Comparison of ENCODE assay signal across 8 cellular contexts in the genomic region with DNA sequence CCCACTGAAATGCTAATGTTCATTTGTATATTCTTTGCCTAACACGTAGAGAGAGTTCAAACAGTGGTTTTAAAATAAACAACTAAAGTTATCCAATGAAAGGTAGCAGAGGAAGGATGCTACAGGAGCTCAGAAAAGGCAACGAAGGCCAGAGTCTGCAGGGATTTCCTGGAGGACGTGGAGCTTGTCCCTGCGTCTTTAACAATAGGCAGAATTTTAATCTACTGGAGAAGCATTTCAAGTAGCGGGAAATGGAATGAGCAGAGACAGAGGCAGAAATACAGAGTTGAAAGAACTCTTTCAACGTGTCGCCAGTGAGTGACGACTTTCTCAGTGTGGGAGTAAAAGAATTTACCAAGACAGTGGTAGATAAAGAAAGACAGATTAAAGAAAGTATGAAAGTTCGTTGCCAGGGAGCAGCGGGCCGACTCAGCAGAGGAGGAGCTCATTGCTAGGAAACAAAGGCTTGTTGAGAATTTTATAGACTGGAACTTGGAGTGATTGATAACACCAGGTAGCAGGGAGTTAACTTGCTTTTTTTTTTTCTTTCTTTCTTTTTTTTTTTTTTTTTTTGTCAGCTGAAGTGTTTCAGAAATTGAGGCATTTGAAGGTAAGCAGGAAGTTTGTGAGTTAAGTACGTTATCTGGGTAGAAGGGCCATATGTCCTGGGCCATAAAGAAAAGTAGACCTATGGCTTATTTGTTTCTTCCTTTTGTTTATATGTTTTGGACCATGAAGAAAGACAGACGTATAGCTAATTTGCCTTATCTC. TPM values are rescaled to one million over a fixed set of nuclear protein-coding genes. Genes with fewer than 3 reads are reported as not detected.
DNase-seq lines count a peak whose midpoint lies in the region; ATAC-seq and TF ChIP-seq lines count a peak whose summit lies in the region.

No MANE protein-coding gene starts in this region.

- H3K27ac Mint-ChIP-seq in natural killer cell: peak overlapping the region; percentile 89 to 94

- H3K9me3 Mint-ChIP-seq in natural killer cell: no peaks in the 10 kb centered on the region

- H3K27me3 Mint-ChIP-seq in natural killer cell (ENCODE audit: low read depth in 2 of 2): peaks cover 18 to 29% of the 10 kb centered on the region in 2 donors

- no peak overlapping the region for H3K9ac ChIP-seq in fibroblast of lung (ENCODE audit: insufficient read depth, low read length)

- no peaks in the 10 kb centered on the region for H3K27me3 ChIP-seq in fibroblast of lung (ENCODE audit: control insufficient read depth, insufficient read depth, low read length)
- H3K27me3 ChIP-seq in upper lobe of left lung: no peaks in the 10 kb centered on the region

- peaks cover 36% of the 10 kb centered on the region for H3K79me2 ChIP-seq in fibroblast of lung (ENCODE audit: control insufficient read depth, insufficient read depth, low read length)

- TF ChIP-seq POLR2A in upper lobe of left lung (IDR thresholded peaks at IDR 0.05): no peak

- intact Hi-C loops in natural killer cell (cut with micrococcal nuclease): loop anchor here (1.0 kb wide), 1 partner anchor 30 kb away; a partner anchor contains a TSS

- no peak for TF ChIP-seq EP300 in upper lobe of left lung (IDR thresholded peaks at IDR 0.05)

- H3K36me3 ChIP-seq in fibroblast of lung (ENCODE audit: control insufficient read depth, insufficient read depth, low read length) (no peaks in the 10 kb centered on the region), upper lobe of left lung (no peaks in the 10 kb centered on the region)

- H2AFZ ChIP-seq in fibroblast of lung (ENCODE audit: low read length): peak overlapping the region; percentile 99

- ATAC-seq in activated CD4-positive, CD25-positive, alpha-beta regulatory T cell treated with anti-CD3 and anti-CD28 coated beads, Interleukin-2, amount 50 U/mL, for 24 hours: peak; percentile 42 to 44
- peak; percentile 34 for ATAC-seq in HG02840 (IDR thresholded peaks at IDR 0.05; ENCODE audit: low FRiP score, unreplicated experiment)
- peak; percentile 20 to 25 (median 23) for ATAC-seq in natural killer cell
- ATAC-seq in upper lobe of left lung (ENCODE audit: low FRiP score in 2 of 2): peak; percentile 35 to 68

- peak overlapping the region; percentile 99 for H3K4me3 Mint-ChIP-seq in natural killer cell

- DNase-seq in activated CD4-positive, CD25-positive, alpha-beta regulatory T cell (lab: John Stamatoyannopoulos, UW): no peak
- DNase-seq in NCI-H2227 (lab: John Stamatoyannopoulos, UW; ENCODE audit: unreplicated experiment) (peak; percentile 51), activated T-cell treated with anti-CD3 and anti-CD28 coated beads for 24 hours (ENCODE audit: low read depth) (peak; percentile 17), fibroblast of lung (ENCODE audit: low read depth in 2 of 2) (peak; percentile 54 to 85), natural killer cell (no peak), upper lobe of left lung (no peak)

- H3K4me2 ChIP-seq in fibroblast of lung (ENCODE audit: extremely low read depth, insufficient read depth, low read length): peak overlapping the region; percentile 89

- H3K4me3 ChIP-seq in fibroblast of lung (replicated peaks in 1 of 4; ENCODE audit: control extremely low read depth in 1 of 4, insufficient read depth in 1 of 4, low read depth in 3 of 4, low read length in 4 of 4) (peak overlapping the region; percentile 82 to 98 (median 95)), upper lobe of left lung (peak overlapping the region; percentile 72 to 89 (median 83))

- TF ChIP-seq CTCF in fibroblast of lung (conservative IDR thresholded peaks at IDR 0.05 in 1 of 2, IDR thresholded peaks at IDR 0.05 in 1 of 2; ENCODE audit: low read depth in 1 of 2, low read length in 2 of 2) (no peak), natural killer cell (IDR thresholded peaks at IDR 0.05) (no peak), upper lobe of left lung (IDR thresholded peaks at IDR 0.05) (no peak)

- H4K20me1 ChIP-seq in fibroblast of lung (ENCODE audit: control insufficient read depth, extremely low read depth, insufficient read depth, low read length): no peaks in the 10 kb centered on the region

- H3K36me3 Mint-ChIP-seq in natural killer cell: no peaks in the 10 kb centered on the region

- H3K9me3 ChIP-seq in fibroblast of lung (ENCODE audit: control insufficient read depth, insufficient read depth, low read depth, low read length) (no peaks in the 10 kb centered on the region), upper lobe of left lung (no peaks in the 10 kb centered on the region)

- H3K4me1 ChIP-seq in fibroblast of lung (ENCODE audit: control insufficient read depth, extremely low read depth, insufficient read depth, low read length): no peaks in the 10 kb centered on the region
- H3K4me1 ChIP-seq in upper lobe of left lung: peaks cover 14 to 16% (median 14%) of the 10 kb centered on the region in 4 donors

- WGBS in upper lobe of left lung, 2 donors: 8% methylated on average over 13 of the region's 13 CpGs

- peak overlapping the region; percentile 88 for H3K27ac ChIP-seq in fibroblast of lung (ENCODE audit: insufficient read depth, low read length)
- H3K27ac ChIP-seq in upper lobe of left lung: peak overlapping the region; percentile 70 to 87 (median 82)

- peaks cover 37 to 40% of the 10 kb centered on the region in 2 donors for H3K4me1 Mint-ChIP-seq in natural killer cell

RNA-seq across cellular contexts. Expression of a gene that starts 0.6 kb away (rescaled TPM):
- total RNA-seq in fibroblast of lung (124 and 133 TPM in 2 replicates), natural killer cell (10 to 100 TPM; 27.8 to 34.7 (median 29.2) TPM), upper lobe of left lung (10 to 100 TPM; 33.2 to 75.5 (median 43.1) TPM)
- 23.9 and 27.0 TPM in 2 replicates for polyA plus RNA-seq in fibroblast of lung
- 31.1 and 32.4 TPM in 2 replicates for polyA plus RNA-seq in fibroblast of lung (2012)
- polyA minus RNA-seq in fibroblast of lung (ENCODE audit: low replicate concordance): 49.7 and 73.5 TPM in 2 replicates

RNA-seq across cellular contexts. Expression of a gene that starts 29.9 kb away (rescaled TPM):
- total RNA-seq in fibroblast of lung (51.9 and 54.3 TPM in 2 replicates), natural killer cell (10 to 100 TPM; 28.5 to 43.4 (median 37.2) TPM), upper lobe of left lung (10 to 100 TPM; 40.9 to 78.5 (median 53.0) TPM)
- polyA plus RNA-seq in fibroblast of lung: 136 and 176 TPM in 2 replicates
- 105 and 118 TPM in 2 replicates for polyA plus RNA-seq in fibroblast of lung (2012)
- 5.7 and 7.9 TPM in 2 replicates for polyA minus RNA-seq in fibroblast of lung (ENCODE audit: low replicate concordance)

Comparison
In these comparisons a context has a peak if more than half of its experiments do, and no peak if none do; other contexts are left out.
1. DNase-seq: peak in NCI-H2227 (single experiment), activated T-cell treated with anti-CD3 and anti-CD28 coated beads for 24 hours (single experiment) and fibroblast of lung (2 of 2); none in activated CD4-positive, CD25-positive, alpha-beta regulatory T cell (0 of 4), natural killer cell (single experiment) and upper lobe of left lung (0 of 2).
2. Peak in every context shown above with its lines, with median percentiles within 50 percentile points of each other: ATAC-seq.